In the genomic region with DNA sequence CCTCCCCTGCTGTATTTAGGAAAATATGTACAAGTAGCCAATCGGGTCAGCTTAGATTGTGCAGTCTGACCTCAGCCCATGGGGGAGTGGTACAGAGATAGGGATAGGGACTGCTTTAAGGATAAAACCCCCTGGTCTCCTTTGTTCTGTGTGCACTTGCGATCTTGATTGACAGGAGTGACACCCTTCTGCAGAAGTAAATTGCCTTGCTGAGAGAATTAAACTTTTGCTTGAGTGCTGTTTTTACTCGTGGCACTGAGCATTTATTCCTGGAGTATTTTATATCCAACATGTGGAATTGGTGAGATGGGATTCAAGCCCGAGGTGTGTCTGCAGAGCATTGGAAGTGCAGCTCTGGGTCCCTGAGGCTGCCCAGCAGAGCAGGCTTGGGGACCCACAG, we compare ENCODE assay signal across 1 cellular context.
TF ChIP-seq lines count a peak whose summit lies in the region.

No MANE protein-coding gene starts in this region.

TF ChIP-seq in K562, 482 proteins besides CTCF, POLR2A, EP300 and RAD21 (continued from another document and continues in another):
- TF ChIP-seq, protein P1, sequence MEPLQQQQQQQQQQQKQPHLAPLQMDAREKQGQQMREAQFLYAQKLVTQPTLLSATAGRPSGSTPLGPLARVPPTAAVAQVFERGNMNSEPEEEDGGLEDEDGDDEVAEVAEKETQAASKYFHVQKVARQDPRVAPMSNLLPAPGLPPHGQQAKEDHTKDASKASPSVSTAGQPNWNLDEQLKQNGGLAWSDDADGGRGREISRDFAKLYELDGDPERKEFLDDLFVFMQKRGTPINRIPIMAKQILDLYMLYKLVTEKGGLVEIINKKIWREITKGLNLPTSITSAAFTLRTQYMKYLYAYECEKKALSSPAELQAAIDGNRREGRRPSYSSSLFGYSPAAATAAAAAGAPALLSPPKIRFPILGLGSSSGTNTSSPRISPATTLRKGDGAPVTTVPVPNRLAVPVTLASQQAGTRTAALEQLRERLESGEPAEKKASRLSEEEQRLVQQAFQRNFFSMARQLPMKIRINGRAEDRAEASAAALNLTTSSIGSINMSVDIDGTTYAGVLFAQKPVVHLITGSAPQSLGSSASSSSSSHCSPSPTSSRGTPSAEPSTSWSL (CRISPR knock-in tag; IDR thresholded peaks at IDR 0.05; ENCODE audit: borderline replicate concordance) = no peak
- TF ChIP-seq, protein P2, sequence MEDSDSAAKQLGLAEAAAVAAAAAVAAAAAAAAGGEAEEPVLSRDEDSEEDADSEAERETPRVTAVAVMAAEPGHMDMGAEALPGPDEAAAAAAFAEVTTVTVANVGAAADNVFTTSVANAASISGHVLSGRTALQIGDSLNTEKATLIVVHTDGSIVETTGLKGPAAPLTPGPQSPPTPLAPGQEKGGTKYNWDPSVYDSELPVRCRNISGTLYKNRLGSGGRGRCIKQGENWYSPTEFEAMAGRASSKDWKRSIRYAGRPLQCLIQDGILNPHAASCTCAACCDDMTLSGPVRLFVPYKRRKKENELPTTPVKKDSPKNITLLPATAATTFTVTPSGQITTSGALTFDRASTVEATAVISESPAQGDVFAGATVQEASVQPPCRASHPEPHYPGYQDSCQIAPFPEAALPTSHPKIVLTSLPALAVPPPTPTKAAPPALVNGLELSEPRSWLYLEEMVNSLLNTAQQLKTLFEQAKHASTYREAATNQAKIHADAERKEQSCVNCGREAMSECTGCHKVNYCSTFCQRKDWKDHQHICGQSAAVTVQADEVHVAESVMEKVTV (CRISPR knock-in tag; IDR thresholded peaks at IDR 0.05) = no peak
- TF ChIP-seq CBX5 (IDR thresholded peaks at IDR 0.05; ENCODE audit: borderline replicate concordance, low read depth) (peak; percentile 97), RBM25 (IDR thresholded peaks at IDR 0.05; ENCODE audit: low read depth, low read length, severe bottlenecking) (no peak), ZEB2 (IDR thresholded peaks at IDR 0.05) (peak; percentile 59; the same call in 1 of the 2 replicates), ZNF561 (CRISPR knock-in tag; conservative IDR thresholded peaks at IDR 0.05) (peak; percentile 93), ZZZ3 (IDR thresholded peaks at IDR 0.05) (no peak), HLTF (IDR thresholded peaks at IDR 0.05) (no peak), STAT5A (IDR thresholded peaks at IDR 0.05; ENCODE audit: borderline replicate concordance, low read length) (no peak), DMBX1 (CRISPR knock-in tag; IDR thresholded peaks at IDR 0.05; ENCODE audit: borderline replicate concordance) (no peak), CBX1 (IDR thresholded peaks at IDR 0.05; ENCODE audit: low read depth) (no peak), TRIM24 (IDR thresholded peaks at IDR 0.05) (peak; percentile 18 to 80; a peak in 1 of 4 replicates), L3MBTL2 (IDR thresholded peaks at IDR 0.05) (no peak), STAT5B (CRISPR knock-in tag; IDR thresholded peaks at IDR 0.05) (no peak), ZNF408 (CRISPR knock-in tag; IDR thresholded peaks at IDR 0.05; ENCODE audit: low read depth) (no peak), ZFP1 (CRISPR knock-in tag; IDR thresholded peaks at IDR 0.05) (no peak), ZNF551 (CRISPR knock-in tag; IDR thresholded peaks at IDR 0.05) (no peak), GATA2 (CRISPR knock-in tag; IDR thresholded peaks at IDR 0.05) (no peak), TRIM28 (IDR thresholded peaks at IDR 0.05) (peak; percentile 95), POLR3G (IDR thresholded peaks at IDR 0.05; ENCODE audit: extremely low read depth, insufficient read length, insufficient replicate concordance) (no peak), ZKSCAN3 (CRISPR knock-in tag; IDR thresholded peaks at IDR 0.05) (no peak), EHMT2 (IDR thresholded peaks at IDR 0.05) (no peak), CCNT2 (IDR thresholded peaks at IDR 0.05; ENCODE audit: borderline replicate concordance, extremely low read depth, insufficient read length, low read depth, low read length) (no peak)
- TF ChIP-seq, protein P3, sequence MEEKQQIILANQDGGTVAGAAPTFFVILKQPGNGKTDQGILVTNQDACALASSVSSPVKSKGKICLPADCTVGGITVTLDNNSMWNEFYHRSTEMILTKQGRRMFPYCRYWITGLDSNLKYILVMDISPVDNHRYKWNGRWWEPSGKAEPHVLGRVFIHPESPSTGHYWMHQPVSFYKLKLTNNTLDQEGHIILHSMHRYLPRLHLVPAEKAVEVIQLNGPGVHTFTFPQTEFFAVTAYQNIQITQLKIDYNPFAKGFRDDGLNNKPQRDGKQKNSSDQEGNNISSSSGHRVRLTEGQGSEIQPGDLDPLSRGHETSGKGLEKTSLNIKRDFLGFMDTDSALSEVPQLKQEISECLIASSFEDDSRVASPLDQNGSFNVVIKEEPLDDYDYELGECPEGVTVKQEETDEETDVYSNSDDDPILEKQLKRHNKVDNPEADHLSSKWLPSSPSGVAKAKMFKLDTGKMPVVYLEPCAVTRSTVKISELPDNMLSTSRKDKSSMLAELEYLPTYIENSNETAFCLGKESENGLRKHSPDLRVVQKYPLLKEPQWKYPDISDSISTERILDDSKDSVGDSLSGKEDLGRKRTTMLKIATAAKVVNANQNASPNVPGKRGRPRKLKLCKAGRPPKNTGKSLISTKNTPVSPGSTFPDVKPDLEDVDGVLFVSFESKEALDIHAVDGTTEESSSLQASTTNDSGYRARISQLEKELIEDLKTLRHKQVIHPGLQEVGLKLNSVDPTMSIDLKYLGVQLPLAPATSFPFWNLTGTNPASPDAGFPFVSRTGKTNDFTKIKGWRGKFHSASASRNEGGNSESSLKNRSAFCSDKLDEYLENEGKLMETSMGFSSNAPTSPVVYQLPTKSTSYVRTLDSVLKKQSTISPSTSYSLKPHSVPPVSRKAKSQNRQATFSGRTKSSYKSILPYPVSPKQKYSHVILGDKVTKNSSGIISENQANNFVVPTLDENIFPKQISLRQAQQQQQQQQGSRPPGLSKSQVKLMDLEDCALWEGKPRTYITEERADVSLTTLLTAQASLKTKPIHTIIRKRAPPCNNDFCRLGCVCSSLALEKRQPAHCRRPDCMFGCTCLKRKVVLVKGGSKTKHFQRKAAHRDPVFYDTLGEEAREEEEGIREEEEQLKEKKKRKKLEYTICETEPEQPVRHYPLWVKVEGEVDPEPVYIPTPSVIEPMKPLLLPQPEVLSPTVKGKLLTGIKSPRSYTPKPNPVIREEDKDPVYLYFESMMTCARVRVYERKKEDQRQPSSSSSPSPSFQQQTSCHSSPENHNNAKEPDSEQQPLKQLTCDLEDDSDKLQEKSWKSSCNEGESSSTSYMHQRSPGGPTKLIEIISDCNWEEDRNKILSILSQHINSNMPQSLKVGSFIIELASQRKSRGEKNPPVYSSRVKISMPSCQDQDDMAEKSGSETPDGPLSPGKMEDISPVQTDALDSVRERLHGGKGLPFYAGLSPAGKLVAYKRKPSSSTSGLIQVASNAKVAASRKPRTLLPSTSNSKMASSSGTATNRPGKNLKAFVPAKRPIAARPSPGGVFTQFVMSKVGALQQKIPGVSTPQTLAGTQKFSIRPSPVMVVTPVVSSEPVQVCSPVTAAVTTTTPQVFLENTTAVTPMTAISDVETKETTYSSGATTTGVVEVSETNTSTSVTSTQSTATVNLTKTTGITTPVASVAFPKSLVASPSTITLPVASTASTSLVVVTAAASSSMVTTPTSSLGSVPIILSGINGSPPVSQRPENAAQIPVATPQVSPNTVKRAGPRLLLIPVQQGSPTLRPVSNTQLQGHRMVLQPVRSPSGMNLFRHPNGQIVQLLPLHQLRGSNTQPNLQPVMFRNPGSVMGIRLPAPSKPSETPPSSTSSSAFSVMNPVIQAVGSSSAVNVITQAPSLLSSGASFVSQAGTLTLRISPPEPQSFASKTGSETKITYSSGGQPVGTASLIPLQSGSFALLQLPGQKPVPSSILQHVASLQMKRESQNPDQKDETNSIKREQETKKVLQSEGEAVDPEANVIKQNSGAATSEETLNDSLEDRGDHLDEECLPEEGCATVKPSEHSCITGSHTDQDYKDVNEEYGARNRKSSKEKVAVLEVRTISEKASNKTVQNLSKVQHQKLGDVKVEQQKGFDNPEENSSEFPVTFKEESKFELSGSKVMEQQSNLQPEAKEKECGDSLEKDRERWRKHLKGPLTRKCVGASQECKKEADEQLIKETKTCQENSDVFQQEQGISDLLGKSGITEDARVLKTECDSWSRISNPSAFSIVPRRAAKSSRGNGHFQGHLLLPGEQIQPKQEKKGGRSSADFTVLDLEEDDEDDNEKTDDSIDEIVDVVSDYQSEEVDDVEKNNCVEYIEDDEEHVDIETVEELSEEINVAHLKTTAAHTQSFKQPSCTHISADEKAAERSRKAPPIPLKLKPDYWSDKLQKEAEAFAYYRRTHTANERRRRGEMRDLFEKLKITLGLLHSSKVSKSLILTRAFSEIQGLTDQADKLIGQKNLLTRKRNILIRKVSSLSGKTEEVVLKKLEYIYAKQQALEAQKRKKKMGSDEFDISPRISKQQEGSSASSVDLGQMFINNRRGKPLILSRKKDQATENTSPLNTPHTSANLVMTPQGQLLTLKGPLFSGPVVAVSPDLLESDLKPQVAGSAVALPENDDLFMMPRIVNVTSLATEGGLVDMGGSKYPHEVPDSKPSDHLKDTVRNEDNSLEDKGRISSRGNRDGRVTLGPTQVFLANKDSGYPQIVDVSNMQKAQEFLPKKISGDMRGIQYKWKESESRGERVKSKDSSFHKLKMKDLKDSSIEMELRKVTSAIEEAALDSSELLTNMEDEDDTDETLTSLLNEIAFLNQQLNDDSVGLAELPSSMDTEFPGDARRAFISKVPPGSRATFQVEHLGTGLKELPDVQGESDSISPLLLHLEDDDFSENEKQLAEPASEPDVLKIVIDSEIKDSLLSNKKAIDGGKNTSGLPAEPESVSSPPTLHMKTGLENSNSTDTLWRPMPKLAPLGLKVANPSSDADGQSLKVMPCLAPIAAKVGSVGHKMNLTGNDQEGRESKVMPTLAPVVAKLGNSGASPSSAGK (IDR thresholded peaks at IDR 0.05) = no peak
- TF ChIP-seq, protein P4, sequence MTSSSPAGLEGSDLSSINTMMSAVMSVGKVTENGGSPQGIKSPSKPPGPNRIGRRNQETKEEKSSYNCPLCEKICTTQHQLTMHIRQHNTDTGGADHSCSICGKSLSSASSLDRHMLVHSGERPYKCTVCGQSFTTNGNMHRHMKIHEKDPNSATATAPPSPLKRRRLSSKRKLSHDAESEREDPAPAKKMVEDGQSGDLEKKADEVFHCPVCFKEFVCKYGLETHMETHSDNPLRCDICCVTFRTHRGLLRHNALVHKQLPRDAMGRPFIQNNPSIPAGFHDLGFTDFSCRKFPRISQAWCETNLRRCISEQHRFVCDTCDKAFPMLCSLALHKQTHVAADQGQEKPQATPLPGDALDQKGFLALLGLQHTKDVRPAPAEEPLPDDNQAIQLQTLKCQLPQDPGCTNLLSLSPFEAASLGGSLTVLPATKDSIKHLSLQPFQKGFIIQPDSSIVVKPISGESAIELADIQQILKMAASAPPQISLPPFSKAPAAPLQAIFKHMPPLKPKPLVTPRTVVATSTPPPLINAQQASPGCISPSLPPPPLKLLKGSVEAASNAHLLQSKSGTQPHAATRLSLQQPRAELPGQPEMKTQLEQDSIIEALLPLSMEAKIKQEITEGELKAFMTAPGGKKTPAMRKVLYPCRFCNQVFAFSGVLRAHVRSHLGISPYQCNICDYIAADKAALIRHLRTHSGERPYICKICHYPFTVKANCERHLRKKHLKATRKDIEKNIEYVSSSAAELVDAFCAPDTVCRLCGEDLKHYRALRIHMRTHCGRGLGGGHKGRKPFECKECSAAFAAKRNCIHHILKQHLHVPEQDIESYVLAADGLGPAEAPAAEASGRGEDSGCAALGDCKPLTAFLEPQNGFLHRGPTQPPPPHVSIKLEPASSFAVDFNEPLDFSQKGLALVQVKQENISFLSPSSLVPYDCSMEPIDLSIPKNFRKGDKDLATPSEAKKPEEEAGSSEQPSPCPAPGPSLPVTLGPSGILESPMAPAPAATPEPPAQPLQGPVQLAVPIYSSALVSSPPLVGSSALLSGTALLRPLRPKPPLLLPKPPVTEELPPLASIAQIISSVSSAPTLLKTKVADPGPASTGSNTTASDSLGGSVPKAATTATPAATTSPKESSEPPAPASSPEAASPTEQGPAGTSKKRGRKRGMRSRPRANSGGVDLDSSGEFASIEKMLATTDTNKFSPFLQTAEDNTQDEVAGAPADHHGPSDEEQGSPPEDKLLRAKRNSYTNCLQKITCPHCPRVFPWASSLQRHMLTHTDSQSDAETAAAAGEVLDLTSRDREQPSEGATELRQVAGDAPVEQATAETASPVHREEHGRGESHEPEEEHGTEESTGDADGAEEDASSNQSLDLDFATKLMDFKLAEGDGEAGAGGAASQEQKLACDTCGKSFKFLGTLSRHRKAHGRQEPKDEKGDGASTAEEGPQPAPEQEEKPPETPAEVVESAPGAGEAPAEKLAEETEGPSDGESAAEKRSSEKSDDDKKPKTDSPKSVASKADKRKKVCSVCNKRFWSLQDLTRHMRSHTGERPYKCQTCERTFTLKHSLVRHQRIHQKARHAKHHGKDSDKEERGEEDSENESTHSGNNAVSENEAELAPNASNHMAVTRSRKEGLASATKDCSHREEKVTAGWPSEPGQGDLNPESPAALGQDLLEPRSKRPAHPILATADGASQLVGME (CRISPR knock-in tag; IDR thresholded peaks at IDR 0.05) = no peak
- TF ChIP-seq, protein P5, sequence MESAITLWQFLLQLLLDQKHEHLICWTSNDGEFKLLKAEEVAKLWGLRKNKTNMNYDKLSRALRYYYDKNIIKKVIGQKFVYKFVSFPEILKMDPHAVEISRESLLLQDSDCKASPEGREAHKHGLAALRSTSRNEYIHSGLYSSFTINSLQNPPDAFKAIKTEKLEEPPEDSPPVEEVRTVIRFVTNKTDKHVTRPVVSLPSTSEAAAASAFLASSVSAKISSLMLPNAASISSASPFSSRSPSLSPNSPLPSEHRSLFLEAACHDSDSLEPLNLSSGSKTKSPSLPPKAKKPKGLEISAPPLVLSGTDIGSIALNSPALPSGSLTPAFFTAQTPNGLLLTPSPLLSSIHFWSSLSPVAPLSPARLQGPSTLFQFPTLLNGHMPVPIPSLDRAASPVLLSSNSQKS (CRISPR knock-in tag; IDR thresholded peaks at IDR 0.05) = no peak
- TF ChIP-seq, protein P6, sequence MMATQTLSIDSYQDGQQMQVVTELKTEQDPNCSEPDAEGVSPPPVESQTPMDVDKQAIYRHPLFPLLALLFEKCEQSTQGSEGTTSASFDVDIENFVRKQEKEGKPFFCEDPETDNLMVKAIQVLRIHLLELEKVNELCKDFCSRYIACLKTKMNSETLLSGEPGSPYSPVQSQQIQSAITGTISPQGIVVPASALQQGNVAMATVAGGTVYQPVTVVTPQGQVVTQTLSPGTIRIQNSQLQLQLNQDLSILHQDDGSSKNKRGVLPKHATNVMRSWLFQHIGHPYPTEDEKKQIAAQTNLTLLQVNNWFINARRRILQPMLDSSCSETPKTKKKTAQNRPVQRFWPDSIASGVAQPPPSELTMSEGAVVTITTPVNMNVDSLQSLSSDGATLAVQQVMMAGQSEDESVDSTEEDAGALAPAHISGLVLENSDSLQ (IDR thresholded peaks at IDR 0.05) = peak; percentile 75
- TF ChIP-seq, protein P7, sequence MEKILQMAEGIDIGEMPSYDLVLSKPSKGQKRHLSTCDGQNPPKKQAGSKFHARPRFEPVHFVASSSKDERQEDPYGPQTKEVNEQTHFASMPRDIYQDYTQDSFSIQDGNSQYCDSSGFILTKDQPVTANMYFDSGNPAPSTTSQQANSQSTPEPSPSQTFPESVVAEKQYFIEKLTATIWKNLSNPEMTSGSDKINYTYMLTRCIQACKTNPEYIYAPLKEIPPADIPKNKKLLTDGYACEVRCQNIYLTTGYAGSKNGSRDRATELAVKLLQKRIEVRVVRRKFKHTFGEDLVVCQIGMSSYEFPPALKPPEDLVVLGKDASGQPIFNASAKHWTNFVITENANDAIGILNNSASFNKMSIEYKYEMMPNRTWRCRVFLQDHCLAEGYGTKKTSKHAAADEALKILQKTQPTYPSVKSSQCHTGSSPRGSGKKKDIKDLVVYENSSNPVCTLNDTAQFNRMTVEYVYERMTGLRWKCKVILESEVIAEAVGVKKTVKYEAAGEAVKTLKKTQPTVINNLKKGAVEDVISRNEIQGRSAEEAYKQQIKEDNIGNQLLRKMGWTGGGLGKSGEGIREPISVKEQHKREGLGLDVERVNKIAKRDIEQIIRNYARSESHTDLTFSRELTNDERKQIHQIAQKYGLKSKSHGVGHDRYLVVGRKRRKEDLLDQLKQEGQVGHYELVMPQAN (IDR thresholded peaks at IDR 0.05; ENCODE audit: borderline replicate concordance) = no peak
